Comparison of ENCODE assay signal across 1 cellular context in the genomic region with DNA sequence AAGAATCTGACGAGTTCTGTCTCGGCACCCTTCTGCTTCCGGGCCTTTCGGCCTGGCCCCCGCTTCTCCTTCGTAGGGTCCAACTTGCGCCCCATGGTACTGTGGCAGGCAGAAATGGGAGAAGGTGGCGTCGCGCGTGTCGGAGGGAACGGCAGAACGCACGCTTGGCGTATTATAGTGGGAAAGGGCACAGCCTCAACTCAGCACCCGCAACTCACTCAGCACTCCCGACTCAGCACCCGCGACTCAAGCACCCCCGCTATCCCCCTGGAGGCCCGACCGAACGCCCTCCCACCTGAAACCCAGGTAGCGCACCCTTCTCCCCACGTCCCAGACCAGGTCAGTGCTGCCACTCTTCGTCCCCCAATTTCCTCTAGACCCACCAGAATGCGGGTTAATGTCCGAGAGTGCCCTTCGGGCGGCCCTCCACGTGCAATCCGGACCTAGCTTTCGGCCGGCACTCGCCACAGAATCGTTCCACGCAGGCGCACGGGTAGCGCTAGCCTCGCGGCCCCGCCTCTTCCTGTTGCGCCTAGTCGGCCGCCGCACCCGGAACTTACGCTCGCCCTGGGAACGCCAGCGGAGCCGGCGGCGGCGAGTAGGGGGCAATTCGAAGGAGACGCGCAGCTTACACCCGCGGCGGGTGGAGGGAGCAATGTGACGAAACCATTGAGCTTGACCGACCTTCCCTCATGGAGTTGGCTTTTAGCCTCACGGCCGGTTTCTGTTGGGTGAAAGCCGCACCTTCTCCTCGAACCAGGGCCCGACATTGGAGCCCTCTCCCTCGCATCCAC.
TF ChIP-seq lines count a peak whose summit lies in the region.

Gene NOP2 (minus strand): TSS at position 468 of the 794 bp plus-strand sequence. CDS start 373 bp downstream, at position 95.

TF ChIP-seq in K562, 482 proteins besides CTCF, POLR2A, EP300 and RAD21 (continued from another document and continues in another):
- peak in 2 of 3 experiments; percentile 4 to 26 for TF ChIP-seq YY1 (IDR thresholded peaks at IDR 0.05; ENCODE audit: borderline replicate concordance in 1 of 3, control insufficient read depth in 1 of 3, extremely low read depth in 1 of 3, insufficient read depth in 3 of 3, insufficient read length in 1 of 3, insufficient replicate concordance in 2 of 3, low read depth in 1 of 3, low read length in 2 of 3)
- TF ChIP-seq FOXP1 (CRISPR knock-in tag; IDR thresholded peaks at IDR 0.05), result no peak
- peak; percentile 89 for TF ChIP-seq MYC (IDR thresholded peaks at IDR 0.05; ENCODE audit: low read depth, low read length)
- TF ChIP-seq MYC (CRISPR knock-in tag; IDR thresholded peaks at IDR 0.05; ENCODE audit: borderline replicate concordance, low read depth), result peak; percentile 69; the same call in 1 of the 2 replicates
- 0 out of 2 replicates have a peak, but pooled peaks have one; percentile 53 for TF ChIP-seq ZNF592 (IDR thresholded peaks at IDR 0.05)
- TF ChIP-seq ATF1 (CRISPR knock-in tag; IDR thresholded peaks at IDR 0.05), result no peak
- TF ChIP-seq ATF1 (tag; IDR thresholded peaks at IDR 0.05), result peak; percentile 60
- peak; percentile 13; the same call in 1 of the 2 replicates for TF ChIP-seq CREB1 (IDR thresholded peaks at IDR 0.05)
- TF ChIP-seq CREB1 (CRISPR knock-in tag; IDR thresholded peaks at IDR 0.05), result no peak; the same call in 1 of the 2 replicates
- TF ChIP-seq ZNF431 (CRISPR knock-in tag; IDR thresholded peaks at IDR 0.05), result no peak
- TF ChIP-seq ZNF24 (IDR thresholded peaks at IDR 0.05), result peak; percentile 53; the same call in 1 of the 2 replicates
- TF ChIP-seq HBP1 (CRISPR knock-in tag; IDR thresholded peaks at IDR 0.05), result peak; percentile 52; the same call in 1 of the 2 replicates
- no peak for TF ChIP-seq SP2 (IDR thresholded peaks at IDR 0.05; ENCODE audit: extremely low read depth, low read depth, low read length, poor library complexity, severe bottlenecking)
- no peak for TF ChIP-seq ETS2 (tag; IDR thresholded peaks at IDR 0.05; ENCODE audit: borderline replicate concordance, poor library complexity, severe bottlenecking)
- TF ChIP-seq, protein P1, sequence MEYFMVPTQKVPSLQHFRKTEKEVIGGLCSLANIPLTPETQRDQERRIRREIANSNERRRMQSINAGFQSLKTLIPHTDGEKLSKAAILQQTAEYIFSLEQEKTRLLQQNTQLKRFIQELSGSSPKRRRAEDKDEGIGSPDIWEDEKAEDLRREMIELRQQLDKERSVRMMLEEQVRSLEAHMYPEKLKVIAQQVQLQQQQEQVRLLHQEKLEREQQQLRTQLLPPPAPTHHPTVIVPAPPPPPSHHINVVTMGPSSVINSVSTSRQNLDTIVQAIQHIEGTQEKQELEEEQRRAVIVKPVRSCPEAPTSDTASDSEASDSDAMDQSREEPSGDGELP (CRISPR knock-in tag; IDR thresholded peaks at IDR 0.05; ENCODE audit: borderline replicate concordance), result peak; percentile 59; the same call in 1 of the 2 replicates
- TF ChIP-seq GATAD2B (IDR thresholded peaks at IDR 0.05; ENCODE audit: borderline replicate concordance), result no peak
- TF ChIP-seq FOXJ3 (CRISPR knock-in tag; IDR thresholded peaks at IDR 0.05), result no peak
- TF ChIP-seq MAX (CRISPR knock-in tag; IDR thresholded peaks at IDR 0.05), result peak; percentile 94
- TF ChIP-seq JUN (IDR thresholded peaks at IDR 0.05; ENCODE audit: borderline replicate concordance, low read depth, low read length), result 0 out of 2 replicates have a peak, but pooled peaks have one; percentile 20
- TF ChIP-seq JUN (CRISPR knock-in tag; IDR thresholded peaks at IDR 0.05; ENCODE audit: borderline replicate concordance), result no peak
- TF ChIP-seq, protein P2, sequence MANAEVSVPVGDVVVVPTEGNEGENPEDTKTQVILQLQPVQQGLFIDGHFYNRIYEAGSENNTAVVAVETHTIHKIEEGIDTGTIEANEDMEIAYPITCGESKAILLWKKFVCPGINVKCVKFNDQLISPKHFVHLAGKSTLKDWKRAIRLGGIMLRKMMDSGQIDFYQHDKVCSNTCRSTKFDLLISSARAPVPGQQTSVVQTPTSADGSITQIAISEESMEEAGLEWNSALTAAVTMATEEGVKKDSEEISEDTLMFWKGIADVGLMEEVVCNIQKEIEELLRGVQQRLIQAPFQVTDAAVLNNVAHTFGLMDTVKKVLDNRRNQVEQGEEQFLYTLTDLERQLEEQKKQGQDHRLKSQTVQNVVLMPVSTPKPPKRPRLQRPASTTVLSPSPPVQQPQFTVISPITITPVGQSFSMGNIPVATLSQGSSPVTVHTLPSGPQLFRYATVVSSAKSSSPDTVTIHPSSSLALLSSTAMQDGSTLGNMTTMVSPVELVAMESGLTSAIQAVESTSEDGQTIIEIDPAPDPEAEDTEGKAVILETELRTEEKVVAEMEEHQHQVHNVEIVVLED (CRISPR knock-in tag; IDR thresholded peaks at IDR 0.05), result peak; percentile 32; the same call in 1 of the 2 replicates
- no peak for TF ChIP-seq TCFL5 (CRISPR knock-in tag; conservative IDR thresholded peaks at IDR 0.05)
- peak; percentile 19; the same call in 1 of the 2 replicates for TF ChIP-seq ETV5 (CRISPR knock-in tag; IDR thresholded peaks at IDR 0.05; ENCODE audit: low read depth)
- TF ChIP-seq ZNF717 (CRISPR knock-in tag; IDR thresholded peaks at IDR 0.05), result no peak
- 0 out of 2 replicates have a peak, but pooled peaks have one; percentile 51 for TF ChIP-seq SIN3B (IDR thresholded peaks at IDR 0.05; ENCODE audit: low read depth)
- peak; percentile 84 to 85 for TF ChIP-seq FOXK2 (conservative IDR thresholded peaks at IDR 0.05 in 1 of 2, IDR thresholded peaks at IDR 0.05 in 1 of 2; ENCODE audit: low read depth in 2 of 2)
- peak; percentile 93 for TF ChIP-seq EP400 (IDR thresholded peaks at IDR 0.05)
- peak; percentile 25 for TF ChIP-seq TAF9B (IDR thresholded peaks at IDR 0.05; ENCODE audit: partially characterized antibody)
- peak; percentile 63; the same call in 1 of the 2 replicates for TF ChIP-seq LCOR (CRISPR knock-in tag; IDR thresholded peaks at IDR 0.05)
- TF ChIP-seq POU5F1 (IDR thresholded peaks at IDR 0.05; ENCODE audit: borderline replicate concordance, low read depth, low read length, partially characterized antibody), result no peak
- peak; percentile 60 for TF ChIP-seq CCNT2 (IDR thresholded peaks at IDR 0.05; ENCODE audit: borderline replicate concordance, extremely low read depth, insufficient read length, low read depth, low read length)
- no peak for TF ChIP-seq HIVEP1 (CRISPR knock-in tag; IDR thresholded peaks at IDR 0.05)
- TF ChIP-seq CBX1 (IDR thresholded peaks at IDR 0.05; ENCODE audit: low read depth), result peak; percentile 74
- TF ChIP-seq HOXB6 (CRISPR knock-in tag; IDR thresholded peaks at IDR 0.05; ENCODE audit: borderline replicate concordance), result no peak
- TF ChIP-seq SP1 (CRISPR knock-in tag; IDR thresholded peaks at IDR 0.05), result peak; percentile 71
- TF ChIP-seq TBP (optimal IDR thresholded peaks at IDR 0.05; ENCODE audit: low read depth, low read length), result peak; percentile 42
- TF ChIP-seq ZNF395 (CRISPR knock-in tag; IDR thresholded peaks at IDR 0.05), result peak; percentile 82; the same call in 1 of the 2 replicates
- TF ChIP-seq ARID2 (IDR thresholded peaks at IDR 0.05), result no peak
- no peak for TF ChIP-seq ZNF766 (CRISPR knock-in tag; conservative IDR thresholded peaks at IDR 0.05)
- peak; percentile 65 for TF ChIP-seq PHF20 (IDR thresholded peaks at IDR 0.05; ENCODE audit: partially characterized antibody)
- no peak for TF ChIP-seq NCOA4 (IDR thresholded peaks at IDR 0.05; ENCODE audit: partially characterized antibody)
- peak; percentile 91 for TF ChIP-seq GABPB1 (CRISPR knock-in tag; IDR thresholded peaks at IDR 0.05)
- TF ChIP-seq, protein P3, sequence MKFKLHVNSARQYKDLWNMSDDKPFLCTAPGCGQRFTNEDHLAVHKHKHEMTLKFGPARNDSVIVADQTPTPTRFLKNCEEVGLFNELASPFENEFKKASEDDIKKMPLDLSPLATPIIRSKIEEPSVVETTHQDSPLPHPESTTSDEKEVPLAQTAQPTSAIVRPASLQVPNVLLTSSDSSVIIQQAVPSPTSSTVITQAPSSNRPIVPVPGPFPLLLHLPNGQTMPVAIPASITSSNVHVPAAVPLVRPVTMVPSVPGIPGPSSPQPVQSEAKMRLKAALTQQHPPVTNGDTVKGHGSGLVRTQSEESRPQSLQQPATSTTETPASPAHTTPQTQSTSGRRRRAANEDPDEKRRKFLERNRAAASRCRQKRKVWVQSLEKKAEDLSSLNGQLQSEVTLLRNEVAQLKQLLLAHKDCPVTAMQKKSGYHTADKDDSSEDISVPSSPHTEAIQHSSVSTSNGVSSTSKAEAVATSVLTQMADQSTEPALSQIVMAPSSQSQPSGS (CRISPR knock-in tag; IDR thresholded peaks at IDR 0.05), result no peak
- peak; percentile 65; the same call in 1 of the 2 replicates for TF ChIP-seq ZNF57 (CRISPR knock-in tag; IDR thresholded peaks at IDR 0.05)
